In the genomic region with DNA sequence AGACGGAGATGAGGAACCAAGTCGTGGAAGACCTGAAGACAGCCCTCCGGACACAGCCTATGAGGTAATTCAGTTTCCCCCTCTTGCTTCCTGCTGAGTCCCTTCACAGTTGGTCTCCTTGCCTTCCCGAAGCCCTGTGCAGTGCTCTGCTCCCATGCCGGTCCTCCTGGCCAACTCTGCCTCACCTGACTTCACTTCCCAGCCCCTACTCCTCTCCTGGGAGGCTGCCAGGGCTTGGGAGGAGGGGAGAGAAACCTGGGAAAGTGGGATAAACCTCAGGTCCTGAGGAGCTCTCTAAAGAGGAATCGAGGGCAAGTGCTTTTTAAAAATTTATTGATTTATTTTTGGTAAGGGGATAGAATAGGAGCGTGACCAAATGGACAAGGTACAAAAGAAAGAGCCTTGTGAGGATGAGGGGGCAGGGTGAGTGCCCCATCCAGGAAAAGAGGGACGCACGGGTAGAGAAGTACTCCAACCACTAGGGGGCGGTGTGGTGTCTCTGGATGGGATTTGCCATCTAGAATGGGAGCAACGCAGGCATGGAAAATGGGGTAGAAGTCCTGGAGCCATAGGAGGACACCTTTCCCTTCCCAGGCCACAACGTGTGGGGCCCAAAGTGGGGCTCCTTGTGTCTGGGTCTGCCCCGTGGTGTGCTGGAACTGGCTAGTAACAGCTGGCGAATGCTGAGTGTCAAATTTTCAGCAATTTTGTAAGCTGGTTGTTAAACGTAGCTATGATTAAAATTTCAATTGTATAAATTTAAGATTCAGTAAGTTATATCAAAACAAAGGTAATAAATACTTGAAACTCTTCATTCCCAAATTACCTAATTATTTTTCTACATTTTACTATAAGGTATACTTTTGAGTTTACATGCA, we compare ENCODE assay signal across 9 cellular contexts.
DNase-seq lines count a peak whose midpoint lies in the region; ATAC-seq, FAIRE-seq and TF ChIP-seq lines count a peak whose summit lies in the region.
"Had no signal": no experiment of that assay in that cellular context is flagged by ENCODE, and none has a peak within 500 bp of the region (broad histone marks: within the 10 kb centered on the region; RNA-seq: fewer than 3 reads in every experiment).

No MANE protein-coding gene starts in this region.

- no peak overlapping the region for H3K23ac ChIP-seq in IMR-90 (ENCODE audit: low read depth, low read length)

- H2AFZ ChIP-seq in IMR-90 (replicated peaks; ENCODE audit: low read length, poor library complexity): peak overlapping the region; percentile 69

- in situ Hi-C loops in IMR-90 (cut with MboI; ENCODE audit: low sequenced_read_pairs): no loop called here

- no peak overlapping the region for H4K91ac ChIP-seq in IMR-90 (ENCODE audit: insufficient read depth, low read depth, low read length)

- no peak overlapping the region for H2BK5ac ChIP-seq in IMR-90 (ENCODE audit: low read depth, low read length, poor library complexity, severe bottlenecking)

- TF ChIP-seq CTCF in IMR-90 (conservative IDR thresholded peaks at IDR 0.05; ENCODE audit: low read depth, low read length): peak; percentile 74
- peak; percentile 62 to 74 for TF ChIP-seq CTCF in brain (conservative IDR thresholded peaks at IDR 0.05)
- TF ChIP-seq CTCF in kidney (IDR thresholded peaks at IDR 0.05; ENCODE audit: borderline replicate concordance, extremely low read depth, insufficient read depth): peak; percentile 68

- H3K56ac ChIP-seq in IMR-90 (ENCODE audit: extremely low read depth, insufficient read depth, low read length): no peak overlapping the region

- POLR2A ChIA-PET in IMR-90 (lab: Charles Lee; ENCODE audit: unreplicated experiment): no interaction called here

- 100% methylated on average over 1 of the region's 15 CpGs; no CpG with 5 or more reads in 1 of the 2 experiments for WGBS in IMR-90 (ENCODE audit: extremely low coverage in 2 of 2, insufficient read length in 1 of 2), 2 experiments

- TF ChIP-seq RAD21 in IMR-90 (IDR thresholded peaks at IDR 0.05; ENCODE audit: low read length): peak; percentile 81

- H4K5ac ChIP-seq in IMR-90 (ENCODE audit: low read depth, low read length): no peak overlapping the region

- no peaks in the 10 kb centered on the region for H4K20me1 ChIP-seq in IMR-90 (ENCODE audit: insufficient read depth, low read length)

- H3K18ac ChIP-seq in IMR-90 (ENCODE audit: low read depth, low read length): no peak overlapping the region

- no peak overlapping the region for H4K8ac ChIP-seq in IMR-90 (ENCODE audit: low read depth in 2 of 2, low read length in 2 of 2)

- H3K9me1 ChIP-seq in IMR-90 (ENCODE audit: insufficient read depth, low read length): no peaks in the 10 kb centered on the region; the same call in none of the 2 replicates

- no peak overlapping the region for H2BK20ac ChIP-seq in IMR-90 (ENCODE audit: low read depth, low read length)

- peak overlapping the region; percentile 32 for H3K4ac ChIP-seq in IMR-90 (ENCODE audit: low read depth, low read length)

- H3K4me3 ChIP-seq in IMR-90 (ENCODE audit: insufficient read depth, low read depth, low read length) (no peak overlapping the region), kidney (ENCODE audit: low read length in 2 of 2) (no peak overlapping the region)

- peaks cover 11% of the 10 kb centered on the region for H3K4me1 Mint-ChIP-seq in brain
- H3K4me1 Mint-ChIP-seq: activated B cell treated with CpG ODN at 0.5 μM for 24 hours had no signal

- intact Hi-C loops in IMR-90 (cut with micrococcal nuclease): loop anchor here (1.0 to 2.0 kb wide), 3 partner anchors 27 to 443 kb away; a partner anchor contains a TSS
- intact Hi-C loops in kidney (cut with DNase I): no loop called here

- H3K27me3 Mint-ChIP-seq in brain: peaks cover 7% of the 10 kb centered on the region

- peak; percentile 82 for DNase-seq in D341Med (ENCODE audit: low spot score)
- peak; percentile 60 for DNase-seq in IMR-90
- peak in 3 of 5 donors; percentile 9 to 32 (median 11) for DNase-seq in T-helper 1 cell
- DNase-seq in kidney: peak; percentile 85
- peak; percentile 64 to 67 for DNase-seq in stimulated activated CD4-positive, alpha-beta T cell treated with anti-CD3 and anti-CD28 coated beads, Interleukin-2, amount 100 ng/mL, for 48 hours
- DNase-seq: activated B cell treated with CpG ODN at 0.5 μM for 24 hours had no signal

- peak overlapping the region; percentile 8 for H2AK9ac ChIP-seq in IMR-90 (replicated peaks; ENCODE audit: low read depth, low read length, poor library complexity)

- dilution Hi-C loops in IMR-90 (cut with HindIII; ENCODE audit: low sequenced_read_pairs, unreplicated experiment): no loop called here

- no peaks in the 10 kb centered on the region for H3K27me3 ChIP-seq in IMR-90 (ENCODE audit: control insufficient read depth, insufficient read depth, low read length)

- H3K36me3 ChIP-seq in IMR-90 (ENCODE audit: control insufficient read depth, insufficient read depth, low read length): peaks cover 22% of the 10 kb centered on the region; the same call in 1 of the 2 replicates
- H3K36me3 ChIP-seq in kidney (ENCODE audit: control insufficient read depth in 1 of 2, insufficient read depth in 2 of 2, low read length in 2 of 2): peaks cover 0 to 8% of the 10 kb centered on the region in 2 donors

- H3K27ac ChIP-seq in IMR-90 (ENCODE audit: insufficient read depth, low read length) (no peak overlapping the region), kidney (ENCODE audit: low read depth in 2 of 2, low read length in 2 of 2) (no peak overlapping the region)

- BruUV-seq in IMR-90 (replicated peaks; lab: Mats Ljungman, UMichigan): no TSS peak

- CTCF ChIA-PET in IMR-90 (lab: Yijun Ruan, JAX): interaction anchor here (0.6 to 2.6 kb wide), 22 partner anchors 8 to 426 kb away, joined by 3 to 18 read pairs (median 4); a partner anchor contains a TSS

- no peak overlapping the region for H3K14ac ChIP-seq in IMR-90 (replicated peaks; ENCODE audit: low read depth, low read length)

- no peak for FAIRE-seq in kidney (lab: Jason Lieb, UNC)

- TF ChIP-seq POLR2A in IMR-90 (IDR thresholded peaks at IDR 0.05; ENCODE audit: low read depth, low read length): no peak

- H3K4me1 ChIP-seq in IMR-90 (ENCODE audit: control insufficient read depth, insufficient read depth, low read length): no peaks in the 10 kb centered on the region
- no peaks in the 10 kb centered on the region for H3K4me1 ChIP-seq in kidney (ENCODE audit: control insufficient read depth in 1 of 2, insufficient read depth in 1 of 2, low read depth in 1 of 2, low read length in 2 of 2)

- H3K4me3 Mint-ChIP-seq in brain: no peak overlapping the region
- H3K4me3 Mint-ChIP-seq: activated B cell treated with CpG ODN at 0.5 μM for 24 hours had no signal

- H3K9me3 ChIP-seq in IMR-90 (ENCODE audit: control insufficient read depth, insufficient read depth, low read length) (no peaks in the 10 kb centered on the region), kidney (ENCODE audit: control insufficient read depth in 1 of 2, low read length in 2 of 2) (no peaks in the 10 kb centered on the region)

- peak overlapping the region; percentile 28 for H2BK120ac ChIP-seq in IMR-90 (ENCODE audit: low read depth, low read length)

- no peak overlapping the region for H3K27ac Mint-ChIP-seq in brain
- H3K27ac Mint-ChIP-seq: activated B cell treated with CpG ODN at 0.5 μM for 24 hours had no signal

- H3K9ac ChIP-seq in IMR-90 (ENCODE audit: low read depth, low read length) (no peak overlapping the region), kidney (ENCODE audit: low read length in 2 of 2) (no peak overlapping the region)

- H2BK15ac ChIP-seq in IMR-90 (ENCODE audit: low read depth, low read length): no peak overlapping the region

- no peaks in the 10 kb centered on the region for H3K79me1 ChIP-seq in IMR-90 (ENCODE audit: low read depth in 1 of 2, low read length in 2 of 2)

- H2AK5ac ChIP-seq in IMR-90 (ENCODE audit: low read depth, low read length): peak overlapping the region; percentile 72; the same call in 1 of the 2 replicates

- peaks cover 0 to 2% (median 0%) of the 10 kb centered on the region in 5 experiments for H3K9me3 Mint-ChIP-seq in brain
- H3K9me3 Mint-ChIP-seq: activated B cell treated with CpG ODN at 0.5 μM for 24 hours had no signal

- ATAC-seq in IMR-90 (ENCODE audit: low read depth) (peak; percentile 90), HG02870 (IDR thresholded peaks at IDR 0.05; ENCODE audit: unreplicated experiment) (no peak), HG03342 (IDR thresholded peaks at IDR 0.05; ENCODE audit: unreplicated experiment) (no peak)

- no peak overlapping the region for H3K4me2 ChIP-seq in IMR-90 (ENCODE audit: low read depth, low read length)

- H3K36me3 Mint-ChIP-seq in brain: no peaks in the 10 kb centered on the region

TF ChIP-seq in IMR-90, 13 proteins besides CTCF, POLR2A, EP300 and RAD21:
- no peak for TF ChIP-seq BHLHE40 (IDR thresholded peaks at IDR 0.05; ENCODE audit: low read depth, low read length)
- no peak for TF ChIP-seq MAFK (IDR thresholded peaks at IDR 0.05; ENCODE audit: low read depth, low read length)
- no peak for TF ChIP-seq CHD1 (IDR thresholded peaks at IDR 0.05; ENCODE audit: low read depth, low read length)
- TF ChIP-seq MAZ (IDR thresholded peaks at IDR 0.05; ENCODE audit: borderline replicate concordance, low read depth, low read length): peak; percentile 39; the same call in 1 of the 2 replicates
- TF ChIP-seq SMC3 (IDR thresholded peaks at IDR 0.05; ENCODE audit: low read depth, low read length): peak; percentile 75
- TF ChIP-seq FOS (IDR thresholded peaks at IDR 0.05; ENCODE audit: low read depth, low read length): no peak
- TF ChIP-seq MXI1 (IDR thresholded peaks at IDR 0.05; ENCODE audit: borderline replicate concordance, low read depth, low read length): no peak

Comparison
In these comparisons a context has a peak if more than half of its experiments do, and no peak if none do; other contexts are left out.
1. DNase-seq: peak in every context shown above with its lines; median percentile 85 in kidney; 82 in D341Med; 66 in stimulated activated CD4-positive, alpha-beta T cell treated with anti-CD3 and anti-CD28 coated beads, Interleukin-2, amount 100 ng/mL, for 48 hours; 60 in IMR-90; 11 in T-helper 1 cell.